Comparison of ENCODE assay signal across 20 cellular contexts in genomic region chr2:223901854-223902253, GRCh38. TPM values are rescaled to one million over a fixed set of nuclear protein-coding genes. Genes with fewer than 3 reads are reported as not detected.
A peak's percentile ranks its signal among the peaks of the same experiment; 100 is the strongest.
DNase-seq lines count a peak whose midpoint lies in the region; ATAC-seq and TF ChIP-seq lines count a peak whose summit lies in the region.
"Had no signal": no experiment of that assay in that cellular context is flagged by ENCODE, and none has a peak within 500 bp of the region (broad histone marks: within the 10 kb centered on the region; RNA-seq: fewer than 3 reads in every experiment).

No MANE protein-coding gene starts in this region.

- H3K36me3 Mint-ChIP-seq in Caco-2 (ENCODE audit: insufficient read depth, unreplicated experiment) (peaks cover 72% of the 10 kb centered on the region), activated B cell treated with CpG ODN at 0.5 μM for 24 hours (ENCODE audit: low read depth) (peaks cover 64% of the 10 kb centered on the region)

- CTCF ChIA-PET in Caco-2 (lab: Charles Lee) (interaction anchor here (0.7 to 1.3 kb wide), 7 partner anchors 29 to 380 kb away, joined by 3 to 9 read pairs (median 3); no protein-coding TSS in a partner anchor), activated B cell treated with CpG ODN at 0.5 μM for 24 hours (lab: Charles Lee) (interaction anchor here (1.1 to 1.3 kb wide), 4 partner anchors 33 to 92 kb away, joined by 3 to 5 read pairs (median 4); no protein-coding TSS in a partner anchor)

- no peaks in the 10 kb centered on the region for H3K4me1 ChIP-seq in Caco-2
- H3K4me1 ChIP-seq in left lung: no peaks in the 10 kb centered on the region
- no peaks in the 10 kb centered on the region for H3K4me1 ChIP-seq in BE2C
- H3K4me1 ChIP-seq: ascending aorta, vagina had no signal

- H3K9me3 ChIP-seq in Caco-2: no peaks in the 10 kb centered on the region
- no peaks in the 10 kb centered on the region for H3K9me3 ChIP-seq in left lung
- no peaks in the 10 kb centered on the region for H3K9me3 ChIP-seq in BE2C
- H3K9me3 ChIP-seq: ascending aorta, vagina had no signal

- ATAC-seq in GM21447 (IDR thresholded peaks at IDR 0.05; ENCODE audit: unreplicated experiment) (peak; percentile 30), activated B cell treated with CpG ODN at 0.5 μM for 24 hours (ENCODE audit: low read depth) (no peak), left lung (peak; percentile 36), GM19351 (IDR thresholded peaks at IDR 0.05; ENCODE audit: unreplicated experiment) (no peak)
- ATAC-seq: activated CD4-positive, CD25-positive, alpha-beta regulatory T cell treated with anti-CD3 and anti-CD28 coated beads, Interleukin-2, amount 50 U/mL, for 24 hours; T-helper 17 cell had no signal

- DNase-seq in Caco-2 (peak in 1 of 2 experiments; percentile 38), activated B cell treated with CpG ODN at 0.5 μM for 24 hours (no peak), left lung (no peak), HuH-7.5 (ENCODE audit: low spot score) (no peak), BE2C (no peak), T1000 (lab: John Stamatoyannopoulos, UW) (no peak)
- DNase-seq: activated naive CD4-positive, alpha-beta T cell; COR-L47; mesenchymal stem cell; NCI-H1105; NCI-H82; nephron progenitor cell; Right ventricle myocardium superior; T-helper 17 cell had no signal

- no peaks in the 10 kb centered on the region for H3K9me3 Mint-ChIP-seq in Caco-2 (ENCODE audit: unreplicated experiment)
- no peaks in the 10 kb centered on the region for H3K9me3 Mint-ChIP-seq in activated B cell treated with CpG ODN at 0.5 μM for 24 hours
- H3K9me3 Mint-ChIP-seq: nephron progenitor cell had no signal

- no peaks in the 10 kb centered on the region for H3K27me3 ChIP-seq in Caco-2 (replicated peaks; ENCODE audit: control insufficient read depth, insufficient read depth, low read length)
- no peaks in the 10 kb centered on the region for H3K27me3 ChIP-seq in left lung
- H3K27me3 ChIP-seq in BE2C: no peaks in the 10 kb centered on the region
- H3K27me3 ChIP-seq: ascending aorta, vagina had no signal

- intact Hi-C loops in Caco-2 (cut with micrococcal nuclease; ENCODE audit: unreplicated experiment): loop anchor here (1.0 kb wide), 1 partner anchor 28 kb away; no protein-coding TSS in a partner anchor
- intact Hi-C loops in activated B cell treated with CpG ODN at 0.5 μM for 24 hours (cut with micrococcal nuclease): no loop called here
- intact Hi-C loops in left lung (cut with DNase I): no loop called here

- no TSS peak for BruUV-seq in Caco-2 (replicated peaks; lab: Mats Ljungman, UMichigan)

- H3K36me3 ChIP-seq in Caco-2 (ENCODE audit: control insufficient read depth, insufficient read depth, low read length) (peaks cover 2% of the 10 kb centered on the region), left lung (peaks cover 0 to 63% of the 10 kb centered on the region in 2 donors), BE2C (peaks cover 5% of the 10 kb centered on the region)

- H3K4me3 ChIP-seq in Caco-2 (ENCODE audit: low read depth, low read length) (no peak overlapping the region), left lung (no peak overlapping the region), BE2C (ENCODE audit: low read depth, low read length) (no peak overlapping the region)
- H3K4me3 ChIP-seq: ascending aorta, coronary artery, vagina had no signal

- H3K4me1 Mint-ChIP-seq in Caco-2 (ENCODE audit: low read depth, unreplicated experiment) (peaks cover 10% of the 10 kb centered on the region), activated B cell treated with CpG ODN at 0.5 μM for 24 hours (peaks cover 32% of the 10 kb centered on the region)
- H3K4me1 Mint-ChIP-seq: nephron progenitor cell had no signal

- no peak overlapping the region for H3K27ac Mint-ChIP-seq in Caco-2 (ENCODE audit: unreplicated experiment)
- H3K27ac Mint-ChIP-seq in activated B cell treated with CpG ODN at 0.5 μM for 24 hours: peak overlapping the region; percentile 53
- H3K27ac Mint-ChIP-seq: nephron progenitor cell had no signal

- no peaks in the 10 kb centered on the region for H3K27me3 Mint-ChIP-seq in Caco-2 (ENCODE audit: insufficient read depth, unreplicated experiment)
- H3K27me3 Mint-ChIP-seq in activated B cell treated with CpG ODN at 0.5 μM for 24 hours: no peaks in the 10 kb centered on the region
- H3K27me3 Mint-ChIP-seq: T-helper 17 cell had no signal

- POLR2A ChIA-PET in Caco-2 (lab: Charles Lee): no interaction called here
- POLR2A ChIA-PET in activated B cell treated with CpG ODN at 0.5 μM for 24 hours (lab: Charles Lee): interaction anchor here (0.6 kb wide), 1 partner anchor 1062 kb away, joined by 5 read pairs; no protein-coding TSS in a partner anchor

- H3K27ac ChIP-seq in left lung: no peak overlapping the region
- H3K27ac ChIP-seq: ascending aorta, coronary artery, vagina had no signal

- no peak overlapping the region for H3K4me3 Mint-ChIP-seq in Caco-2 (ENCODE audit: unreplicated experiment)
- H3K4me3 Mint-ChIP-seq in activated B cell treated with CpG ODN at 0.5 μM for 24 hours: no peak overlapping the region
- H3K4me3 Mint-ChIP-seq: nephron progenitor cell, T-helper 17 cell had no signal

- peak; percentile 12 to 46 for TF ChIP-seq CTCF in Caco-2 (IDR thresholded peaks at IDR 0.05; ENCODE audit: insufficient read depth in 1 of 2, low read depth in 1 of 2, low read length in 1 of 2, severe bottlenecking in 1 of 2, unreplicated experiment in 1 of 2)
- TF ChIP-seq CTCF in activated B cell treated with CpG ODN at 0.5 μM for 24 hours (IDR thresholded peaks at IDR 0.05): no peak
- no peak for TF ChIP-seq CTCF in left lung (IDR thresholded peaks at IDR 0.05)
- no peak for TF ChIP-seq CTCF in BE2C (IDR thresholded peaks at IDR 0.05; ENCODE audit: low read depth, low read length)

RNA-seq across cellular contexts. Expression of gene WDFY1, which starts 43.3 kb away (rescaled TPM):
- 110 and 123 TPM in 2 replicates for total RNA-seq in Caco-2 (2022)
- total RNA-seq in activated B cell treated with CpG ODN at 0.5 μM for 24 hours: 67.2 and 77.0 TPM in 2 replicates
- total RNA-seq in left lung: 10 to 100 TPM; 45.5 to 46.3 TPM
- 73.7 TPM for polyA plus RNA-seq in BE2C (2012; ENCODE audit: insufficient read depth, insufficient read length, low read depth)

RNA-seq across cellular contexts. Expression of gene MRPL44, which starts 55.4 kb away (rescaled TPM):
- total RNA-seq in Caco-2 (2022) (64.9 and 66.6 TPM in 2 replicates), activated B cell treated with CpG ODN at 0.5 μM for 24 hours (29.9 and 30.4 TPM in 2 replicates), left lung (10 to 100 TPM; 23.1 to 24.3 TPM)
- 60.9 TPM for polyA plus RNA-seq in BE2C (2012; ENCODE audit: insufficient read depth, insufficient read length, low read depth)

Comparison
In these comparisons a context has a peak if more than half of its experiments do, and no peak if none do; other contexts are left out.
1. CTCF ChIP-seq: peak in Caco-2 (2 of 2); none in activated B cell treated with CpG ODN at 0.5 μM for 24 hours (single experiment), left lung (0 of 2) and BE2C (single experiment).
2. ATAC-seq: peak in GM21447 (single experiment) and left lung (single experiment); none in activated B cell treated with CpG ODN at 0.5 μM for 24 hours (single experiment) and GM19351 (single experiment).